In the genomic region with DNA sequence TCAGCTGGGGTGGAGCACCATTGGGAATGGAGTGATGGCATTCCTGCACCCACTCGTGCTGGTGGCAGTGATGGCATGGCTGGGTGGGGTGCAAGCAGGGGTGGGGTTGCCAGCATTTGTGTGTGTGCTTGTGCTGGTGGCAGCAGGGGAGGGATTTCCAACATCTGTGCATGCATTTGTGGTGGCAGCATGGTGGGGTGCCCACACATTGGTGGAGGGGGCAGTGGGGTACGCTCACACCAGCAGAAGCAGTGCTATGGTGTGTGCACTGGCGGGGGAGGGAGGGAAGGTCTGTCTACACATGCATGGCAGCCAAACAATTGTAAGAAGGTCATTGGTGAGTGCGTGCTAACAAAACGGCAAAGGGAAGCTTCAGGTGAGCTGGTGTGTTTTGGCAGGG, we compare ENCODE assay signal across 28 cellular contexts.
"Had no signal": no experiment of that assay in that cellular context is flagged by ENCODE, and none has a peak within 500 bp of the region (broad histone marks: within the 10 kb centered on the region; RNA-seq: fewer than 3 reads in every experiment).

No MANE protein-coding gene starts in this region.

- H3K9me3 ChIP-seq: lower lobe of right lung, neutrophil, psoas muscle, right lobe of liver, stomach, thoracic aorta, tibial artery, upper lobe of right lung had no signal

- H3K27ac ChIP-seq: left lung, lower lobe of right lung, neutrophil, parathyroid adenoma, psoas muscle, right lobe of liver, skin epidermis, stomach, thoracic aorta, tibial artery, upper lobe of right lung had no signal

- ATAC-seq: left colon; left lung; lower lobe of right lung; naive thymus-derived CD8-positive, alpha-beta T cell; psoas muscle; stimulated activated naive B cell treated with anti-CD40 and anti-IgM and Interleukin-4, amounts not matched to agents 10 μg/mL and 1 μg/mL and 100 μg/mL, for 72 hours; stimulated activated naive CD8-positive, alpha-beta T cell treated with anti-CD3 and anti-CD28 coated beads, Interleukin-15, Interleukin-2, amounts not matched to agents 100 U/mL and 50 U/mL, for 24 hours; upper lobe of right lung had no signal

- H3K27me3 ChIP-seq: left lung, neutrophil, right lobe of liver, stomach, tibial artery, upper lobe of right lung had no signal

- H3K4me3 Mint-ChIP-seq: immature natural killer cell; naive thymus-derived CD8-positive, alpha-beta T cell; nephron; neural crest cell; stimulated activated naive B cell treated with anti-CD40 and anti-IgM and Interleukin-4, amounts not matched to agents 10 μg/mL and 1 μg/mL and 100 μg/mL, for 72 hours had no signal

- H3K4me3 ChIP-seq: left lung, lower lobe of right lung, psoas muscle, right lobe of liver, skin epidermis, stomach, thoracic aorta, tibial artery, upper lobe of right lung had no signal

- DNase-seq: hypothalamus; immature natural killer cell; kidney; left colon; left lung; lower lobe of right lung; mammary epithelial cell; mesenchymal stem cell; naive thymus-derived CD8-positive, alpha-beta T cell; occipital lobe; psoas muscle; right lobe of liver; stimulated activated CD4-positive, alpha-beta T cell treated with anti-CD3 and anti-CD28 coated beads, Interleukin-12 subunit alpha, Interleukin-12 subunit beta, amount 100 ng/mL, for 4 hours; stimulated activated CD4-positive, alpha-beta T cell treated with anti-CD3 and anti-CD28 coated beads, Interleukin-15, amount 100 ng/mL, for 24 hours; stimulated activated CD4-positive, alpha-beta T cell treated with anti-CD3 and anti-CD28 coated beads, Interleukin-2, amount 100 ng/mL, for 24 hours; stimulated activated CD4-positive, alpha-beta T cell treated with anti-CD3 and anti-CD28 coated beads, Interleukin-4, amount 100 ng/mL, for 1 hour; stimulated activated naive B cell treated with anti-CD40 and anti-IgM and Interleukin-4, amounts not matched to agents 10 μg/mL and 1 μg/mL and 100 μg/mL, for 72 hours; stimulated activated naive CD8-positive, alpha-beta T cell treated with anti-CD3 and anti-CD28 coated beads, Interleukin-15, Interleukin-2, amounts not matched to agents 100 U/mL and 50 U/mL, for 24 hours; stomach; tibial artery; trophoblast cell; upper lobe of right lung had no signal

- H3K27ac Mint-ChIP-seq: immature natural killer cell; naive thymus-derived CD8-positive, alpha-beta T cell; nephron; stimulated activated naive B cell treated with anti-CD40 and anti-IgM and Interleukin-4, amounts not matched to agents 10 μg/mL and 1 μg/mL and 100 μg/mL, for 72 hours had no signal

- H3K36me3 Mint-ChIP-seq: immature natural killer cell; stimulated activated naive B cell treated with anti-CD40 and anti-IgM and Interleukin-4, amounts not matched to agents 10 μg/mL and 1 μg/mL and 100 μg/mL, for 72 hours had no signal

- H3K4me1 Mint-ChIP-seq: immature natural killer cell; naive thymus-derived CD8-positive, alpha-beta T cell; nephron; neural crest cell; stimulated activated naive B cell treated with anti-CD40 and anti-IgM and Interleukin-4, amounts not matched to agents 10 μg/mL and 1 μg/mL and 100 μg/mL, for 72 hours had no signal
